Comparison of ENCODE assay signal across 10 cellular contexts in the genomic region with DNA sequence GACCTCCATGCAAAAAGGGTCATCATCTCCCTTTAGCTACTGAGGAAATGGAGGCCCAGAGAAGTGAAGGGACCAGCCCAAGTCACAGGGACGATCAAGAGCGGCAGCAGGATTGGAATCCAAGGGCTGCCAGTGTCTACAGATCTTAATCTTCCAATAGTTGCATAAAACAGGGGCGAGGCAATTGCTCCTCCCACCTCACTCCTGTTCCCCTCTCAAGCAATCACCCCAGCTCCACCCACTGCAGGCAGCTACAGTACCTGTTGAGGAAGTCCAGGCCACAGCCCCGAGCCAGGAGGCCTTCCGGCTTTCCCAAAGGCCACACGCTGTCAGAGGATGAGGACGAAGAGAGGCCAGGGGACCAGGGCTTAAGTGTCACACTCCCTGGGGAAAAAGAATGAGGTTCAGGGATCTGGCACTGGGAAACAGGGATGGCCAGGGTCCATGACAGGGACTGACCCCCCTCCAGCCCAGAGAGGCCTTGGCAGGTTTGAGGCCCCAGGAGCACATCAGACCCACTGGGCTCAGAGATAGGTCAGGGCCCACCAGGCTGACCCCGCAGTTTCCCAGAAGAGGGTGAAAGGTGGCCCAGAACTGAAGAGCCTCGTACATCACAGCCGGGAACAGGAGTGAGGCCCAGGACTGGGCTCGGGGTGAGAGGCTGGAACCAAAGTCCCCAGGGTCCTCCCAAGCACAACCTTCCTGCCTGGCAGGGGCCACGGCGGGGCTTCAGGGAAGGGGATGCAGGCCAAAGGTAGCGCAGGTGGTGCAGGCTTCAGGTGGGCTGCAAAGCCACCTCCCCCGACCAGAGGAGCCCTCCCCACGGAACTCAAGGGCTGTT. TPM values are rescaled to one million over a fixed set of nuclear protein-coding genes. Genes with fewer than 3 reads are reported as not detected.
DNase-seq lines count a peak whose midpoint lies in the region; TF ChIP-seq lines count a peak whose summit lies in the region.
"Had no signal": no experiment of that assay in that cellular context is flagged by ENCODE, and none has a peak within 500 bp of the region (broad histone marks: within the 10 kb centered on the region; RNA-seq: fewer than 3 reads in every experiment).

No MANE protein-coding gene starts in this region.

- H3K4me3 ChIP-seq in epithelial cell of esophagus (ENCODE audit: low read length) = no peak overlapping the region

- intact Hi-C loops in activated CD4-positive, alpha-beta memory T cell treated with anti-CD3 and anti-CD28 coated beads for 36 hours (cut with micrococcal nuclease) = no loop called here

- H3K4me3 Mint-ChIP-seq in nephron = no peak overlapping the region
- H3K4me3 Mint-ChIP-seq in activated CD4-positive, alpha-beta memory T cell treated with anti-CD3 and anti-CD28 coated beads for 36 hours = no peak overlapping the region
- H3K4me3 Mint-ChIP-seq: naive B cell had no signal

- TF ChIP-seq CTCF in C4-2B (conservative IDR thresholded peaks at IDR 0.05) = no peak
- TF ChIP-seq CTCF in epithelial cell of esophagus (IDR thresholded peaks at IDR 0.05; ENCODE audit: insufficient read depth, low read depth, low read length, missing control alignments) = no peak
- no peak for TF ChIP-seq CTCF in nephron (IDR thresholded peaks at IDR 0.05; ENCODE audit: unreplicated experiment in 3 of 3)

- DNase-seq in NCI-H69 (lab: John Stamatoyannopoulos, UW) (peak; percentile 31), epithelial cell of esophagus (ENCODE audit: low read depth) (peak; percentile 60), DMS114 treated with DMSO at 0.1 percent for 48 hours (lab: John Stamatoyannopoulos, UW; ENCODE audit: unreplicated experiment) (no peak), NCI-H2171 treated with DMSO at 0.1 percent for 48 hours (lab: John Stamatoyannopoulos, UW) (no peak), EL (no peak)
- no peak for DNase-seq in activated CD4-positive, alpha-beta memory T cell treated with anti-CD3 and anti-CD28 coated beads for 36 hours
- DNase-seq: naive B cell had no signal

- H3K27ac Mint-ChIP-seq in nephron = peak overlapping the region; percentile 98 to 100 (median 99)
- no peak overlapping the region for H3K27ac Mint-ChIP-seq in activated CD4-positive, alpha-beta memory T cell treated with anti-CD3 and anti-CD28 coated beads for 36 hours

- CTCF ChIA-PET in activated CD4-positive, alpha-beta memory T cell treated with anti-CD3 and anti-CD28 coated beads for 36 hours (lab: Charles Lee) = no interaction called here

- peak overlapping the region; percentile 59 for H3K27ac ChIP-seq in C4-2B

- peaks cover 31% of the 10 kb centered on the region for H3K36me3 Mint-ChIP-seq in nephron (ENCODE audit: low read depth)
- H3K36me3 Mint-ChIP-seq in activated CD4-positive, alpha-beta memory T cell treated with anti-CD3 and anti-CD28 coated beads for 36 hours = no peaks in the 10 kb centered on the region
- H3K36me3 Mint-ChIP-seq: naive B cell had no signal

- H3K9me3 Mint-ChIP-seq in nephron = no peaks in the 10 kb centered on the region
- no peaks in the 10 kb centered on the region for H3K9me3 Mint-ChIP-seq in activated CD4-positive, alpha-beta memory T cell treated with anti-CD3 and anti-CD28 coated beads for 36 hours

- POLR2A ChIA-PET in activated CD4-positive, alpha-beta memory T cell treated with anti-CD3 and anti-CD28 coated beads for 36 hours (lab: Charles Lee) = no interaction called here

- H3K27me3 Mint-ChIP-seq in nephron (ENCODE audit: low read depth) = peaks cover 4% of the 10 kb centered on the region
- peaks cover 3% of the 10 kb centered on the region for H3K27me3 Mint-ChIP-seq in activated CD4-positive, alpha-beta memory T cell treated with anti-CD3 and anti-CD28 coated beads for 36 hours

- H3K4me1 Mint-ChIP-seq in nephron = peaks cover 40% of the 10 kb centered on the region
- peaks cover 7% of the 10 kb centered on the region for H3K4me1 Mint-ChIP-seq in activated CD4-positive, alpha-beta memory T cell treated with anti-CD3 and anti-CD28 coated beads for 36 hours (ENCODE audit: low read depth)

RNA-seq across cellular contexts. Expression of a gene that starts 16.4 kb away (rescaled TPM):
- 100 to 1,000 TPM; 101 to 106 TPM for total RNA-seq in activated CD4-positive, alpha-beta memory T cell treated with anti-CD3 and anti-CD28 coated beads for 36 hours
- total RNA-seq: HT1080 had no signal

RNA-seq across cellular contexts. Expression of a gene that starts 16.7 kb away (rescaled TPM):
- total RNA-seq in activated CD4-positive, alpha-beta memory T cell treated with anti-CD3 and anti-CD28 coated beads for 36 hours = under 1 TPM in 1 of 2 experiments, not detected in 1; 0.12 TPM

RNA-seq across cellular contexts. Expression of a gene that starts 57.7 kb away (rescaled TPM):
- total RNA-seq in activated CD4-positive, alpha-beta memory T cell treated with anti-CD3 and anti-CD28 coated beads for 36 hours = 1 to 10 TPM; 1.4 to 1.9 TPM

Comparison
In these comparisons a context has a peak if more than half of its experiments do, and no peak if none do; other contexts are left out.
1. DNase-seq: peak in NCI-H69 (single experiment) and epithelial cell of esophagus (single experiment); none in DMS114 treated with DMSO at 0.1 percent for 48 hours (single experiment), NCI-H2171 treated with DMSO at 0.1 percent for 48 hours (single experiment), EL (single experiment) and activated CD4-positive, alpha-beta memory T cell treated with anti-CD3 and anti-CD28 coated beads for 36 hours (single experiment).